ENCODE assay signal across 1 cellular context in genomic region chrX:130902783-130903613, GRCh38.
TF ChIP-seq lines count a peak whose summit lies in the region.

A gene with protein sequence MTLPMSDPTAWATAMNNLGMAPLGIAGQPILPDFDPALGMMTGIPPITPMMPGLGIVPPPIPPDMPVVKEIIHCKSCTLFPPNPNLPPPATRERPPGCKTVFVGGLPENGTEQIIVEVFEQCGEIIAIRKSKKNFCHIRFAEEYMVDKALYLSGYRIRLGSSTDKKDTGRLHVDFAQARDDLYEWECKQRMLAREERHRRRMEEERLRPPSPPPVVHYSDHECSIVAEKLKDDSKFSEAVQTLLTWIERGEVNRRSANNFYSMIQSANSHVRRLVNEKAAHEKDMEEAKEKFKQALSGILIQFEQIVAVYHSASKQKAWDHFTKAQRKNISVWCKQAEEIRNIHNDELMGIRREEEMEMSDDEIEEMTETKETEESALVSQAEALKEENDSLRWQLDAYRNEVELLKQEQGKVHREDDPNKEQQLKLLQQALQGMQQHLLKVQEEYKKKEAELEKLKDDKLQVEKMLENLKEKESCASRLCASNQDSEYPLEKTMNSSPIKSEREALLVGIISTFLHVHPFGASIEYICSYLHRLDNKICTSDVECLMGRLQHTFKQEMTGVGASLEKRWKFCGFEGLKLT (minus strand): TSS chrX:130903209. CDS start chrX:130703216, 199,993 bp downstream.

TF ChIP-seq in HepG2, 621 proteins besides CTCF, POLR2A, EP300 and RAD21 (continued from another document and continues in another):
- no peak for TF ChIP-seq PCBP2 (optimal IDR thresholded peaks at IDR 0.05; ENCODE audit: low read depth, low read length, poor library complexity, severe bottlenecking)
- TF ChIP-seq HMG20B (CRISPR knock-in tag; conservative IDR thresholded peaks at IDR 0.05) = no peak
- no peak for TF ChIP-seq ZNF619 (CRISPR knock-in tag; IDR thresholded peaks at IDR 0.05)
- TF ChIP-seq SP140L (CRISPR knock-in tag; IDR thresholded peaks at IDR 0.05; ENCODE audit: borderline replicate concordance) = no peak
- TF ChIP-seq, protein P1, sequence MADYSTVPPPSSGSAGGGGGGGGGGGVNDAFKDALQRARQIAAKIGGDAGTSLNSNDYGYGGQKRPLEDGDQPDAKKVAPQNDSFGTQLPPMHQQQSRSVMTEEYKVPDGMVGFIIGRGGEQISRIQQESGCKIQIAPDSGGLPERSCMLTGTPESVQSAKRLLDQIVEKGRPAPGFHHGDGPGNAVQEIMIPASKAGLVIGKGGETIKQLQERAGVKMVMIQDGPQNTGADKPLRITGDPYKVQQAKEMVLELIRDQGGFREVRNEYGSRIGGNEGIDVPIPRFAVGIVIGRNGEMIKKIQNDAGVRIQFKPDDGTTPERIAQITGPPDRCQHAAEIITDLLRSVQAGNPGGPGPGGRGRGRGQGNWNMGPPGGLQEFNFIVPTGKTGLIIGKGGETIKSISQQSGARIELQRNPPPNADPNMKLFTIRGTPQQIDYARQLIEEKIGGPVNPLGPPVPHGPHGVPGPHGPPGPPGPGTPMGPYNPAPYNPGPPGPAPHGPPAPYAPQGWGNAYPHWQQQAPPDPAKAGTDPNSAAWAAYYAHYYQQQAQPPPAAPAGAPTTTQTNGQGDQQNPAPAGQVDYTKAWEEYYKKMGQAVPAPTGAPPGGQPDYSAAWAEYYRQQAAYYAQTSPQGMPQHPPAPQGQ (CRISPR knock-in tag; IDR thresholded peaks at IDR 0.05; ENCODE audit: borderline replicate concordance) = no peak
- TF ChIP-seq FOSL1 (CRISPR knock-in tag; IDR thresholded peaks at IDR 0.05; ENCODE audit: borderline replicate concordance) = no peak
- no peak for TF ChIP-seq RAD51 (IDR thresholded peaks at IDR 0.05; ENCODE audit: borderline replicate concordance)
- no peak for TF ChIP-seq ELF4 (CRISPR knock-in tag; IDR thresholded peaks at IDR 0.05; ENCODE audit: borderline replicate concordance)
- TF ChIP-seq NR2F1 (CRISPR knock-in tag; IDR thresholded peaks at IDR 0.05) = no peak
- TF ChIP-seq MAFK (conservative IDR thresholded peaks at IDR 0.05 in 1 of 2, IDR thresholded peaks at IDR 0.05 in 1 of 2; ENCODE audit: low read length in 2 of 2) = no peak
- no peak for TF ChIP-seq JDP2 (CRISPR knock-in tag; IDR thresholded peaks at IDR 0.05; ENCODE audit: borderline replicate concordance)
- peak; percentile 82 for TF ChIP-seq ZNF574 (CRISPR knock-in tag; IDR thresholded peaks at IDR 0.05)
- TF ChIP-seq GATA4 (IDR thresholded peaks at IDR 0.05; ENCODE audit: borderline replicate concordance, low read depth) = no peak
- TF ChIP-seq ARNTL (CRISPR knock-in tag; IDR thresholded peaks at IDR 0.05) = no peak
- TF ChIP-seq ZNF335 (CRISPR knock-in tag; IDR thresholded peaks at IDR 0.05) = peak; percentile 89
- no peak for TF ChIP-seq NFATC3 (CRISPR knock-in tag; IDR thresholded peaks at IDR 0.05)
- TF ChIP-seq HHEX (CRISPR knock-in tag; IDR thresholded peaks at IDR 0.05) = no peak
- TF ChIP-seq SYNCRIP (IDR thresholded peaks at IDR 0.05; ENCODE audit: insufficient read depth, low read depth, low read length) = no peak
- no peak for TF ChIP-seq ZNF136 (CRISPR knock-in tag; IDR thresholded peaks at IDR 0.05; ENCODE audit: low read depth)
- TF ChIP-seq TFDP1 (CRISPR knock-in tag; IDR thresholded peaks at IDR 0.05; ENCODE audit: borderline replicate concordance) = no peak
- TF ChIP-seq MLLT10 (CRISPR knock-in tag; IDR thresholded peaks at IDR 0.05) = no peak
- TF ChIP-seq AKAP8 (CRISPR knock-in tag; IDR thresholded peaks at IDR 0.05) = no peak
- no peak for TF ChIP-seq DR1 (CRISPR knock-in tag; IDR thresholded peaks at IDR 0.05)
- TF ChIP-seq, protein P2, sequence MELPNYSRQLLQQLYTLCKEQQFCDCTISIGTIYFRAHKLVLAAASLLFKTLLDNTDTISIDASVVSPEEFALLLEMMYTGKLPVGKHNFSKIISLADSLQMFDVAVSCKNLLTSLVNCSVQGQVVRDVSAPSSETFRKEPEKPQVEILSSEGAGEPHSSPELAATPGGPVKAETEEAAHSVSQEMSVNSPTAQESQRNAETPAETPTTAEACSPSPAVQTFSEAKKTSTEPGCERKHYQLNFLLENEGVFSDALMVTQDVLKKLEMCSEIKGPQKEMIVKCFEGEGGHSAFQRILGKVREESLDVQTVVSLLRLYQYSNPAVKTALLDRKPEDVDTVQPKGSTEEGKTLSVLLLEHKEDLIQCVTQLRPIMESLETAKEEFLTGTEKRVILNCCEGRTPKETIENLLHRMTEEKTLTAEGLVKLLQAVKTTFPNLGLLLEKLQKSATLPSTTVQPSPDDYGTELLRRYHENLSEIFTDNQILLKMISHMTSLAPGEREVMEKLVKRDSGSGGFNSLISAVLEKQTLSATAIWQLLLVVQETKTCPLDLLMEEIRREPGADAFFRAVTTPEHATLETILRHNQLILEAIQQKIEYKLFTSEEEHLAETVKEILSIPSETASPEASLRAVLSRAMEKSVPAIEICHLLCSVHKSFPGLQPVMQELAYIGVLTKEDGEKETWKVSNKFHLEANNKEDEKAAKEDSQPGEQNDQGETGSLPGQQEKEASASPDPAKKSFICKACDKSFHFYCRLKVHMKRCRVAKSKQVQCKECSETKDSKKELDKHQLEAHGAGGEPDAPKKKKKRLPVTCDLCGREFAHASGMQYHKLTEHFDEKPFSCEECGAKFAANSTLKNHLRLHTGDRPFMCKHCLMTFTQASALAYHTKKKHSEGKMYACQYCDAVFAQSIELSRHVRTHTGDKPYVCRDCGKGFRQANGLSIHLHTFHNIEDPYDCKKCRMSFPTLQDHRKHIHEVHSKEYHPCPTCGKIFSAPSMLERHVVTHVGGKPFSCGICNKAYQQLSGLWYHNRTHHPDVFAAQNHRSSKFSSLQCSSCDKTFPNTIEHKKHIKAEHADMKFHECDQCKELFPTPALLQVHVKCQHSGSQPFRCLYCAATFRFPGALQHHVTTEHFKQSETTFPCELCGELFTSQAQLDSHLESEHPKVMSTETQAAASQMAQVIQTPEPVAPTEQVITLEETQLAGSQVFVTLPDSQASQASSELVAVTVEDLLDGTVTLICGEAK (IDR thresholded peaks at IDR 0.05) = no peak
- TF ChIP-seq, protein P2 (CRISPR knock-in tag; IDR thresholded peaks at IDR 0.05) = peak; percentile 65
- TF ChIP-seq JARID2 (CRISPR knock-in tag; IDR thresholded peaks at IDR 0.05; ENCODE audit: insufficient replicate concordance) = no peak
- no peak for TF ChIP-seq ZBTB1 (CRISPR knock-in tag; IDR thresholded peaks at IDR 0.05; ENCODE audit: borderline replicate concordance)
- peak; percentile 48; the same call in 1 of the 2 replicates for TF ChIP-seq YEATS2 (CRISPR knock-in tag; IDR thresholded peaks at IDR 0.05; ENCODE audit: borderline replicate concordance)
- TF ChIP-seq REPIN1 (CRISPR knock-in tag; IDR thresholded peaks at IDR 0.05; ENCODE audit: borderline replicate concordance, low read depth) = no peak
- TF ChIP-seq, protein P3, sequence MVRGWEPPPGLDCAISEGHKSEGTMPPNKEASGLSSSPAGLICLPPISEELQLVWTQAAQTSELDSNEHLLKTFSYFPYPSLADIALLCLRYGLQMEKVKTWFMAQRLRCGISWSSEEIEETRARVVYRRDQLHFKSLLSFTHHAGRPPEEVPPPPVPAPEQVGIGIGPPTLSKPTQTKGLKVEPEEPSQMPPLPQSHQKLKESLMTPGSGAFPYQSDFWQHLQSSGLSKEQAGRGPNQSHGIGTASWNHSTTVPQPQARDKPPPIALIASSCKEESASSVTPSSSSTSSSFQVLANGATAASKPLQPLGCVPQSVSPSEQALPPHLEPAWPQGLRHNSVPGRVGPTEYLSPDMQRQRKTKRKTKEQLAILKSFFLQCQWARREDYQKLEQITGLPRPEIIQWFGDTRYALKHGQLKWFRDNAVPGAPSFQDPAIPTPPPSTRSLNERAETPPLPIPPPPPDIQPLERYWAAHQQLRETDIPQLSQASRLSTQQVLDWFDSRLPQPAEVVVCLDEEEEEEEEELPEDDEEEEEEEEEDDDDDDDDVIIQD (CRISPR knock-in tag; IDR thresholded peaks at IDR 0.05; ENCODE audit: low read depth) = no peak
- TF ChIP-seq ZNF660 (CRISPR knock-in tag; IDR thresholded peaks at IDR 0.05; ENCODE audit: borderline replicate concordance, low read depth) = no peak
- TF ChIP-seq, protein P4, sequence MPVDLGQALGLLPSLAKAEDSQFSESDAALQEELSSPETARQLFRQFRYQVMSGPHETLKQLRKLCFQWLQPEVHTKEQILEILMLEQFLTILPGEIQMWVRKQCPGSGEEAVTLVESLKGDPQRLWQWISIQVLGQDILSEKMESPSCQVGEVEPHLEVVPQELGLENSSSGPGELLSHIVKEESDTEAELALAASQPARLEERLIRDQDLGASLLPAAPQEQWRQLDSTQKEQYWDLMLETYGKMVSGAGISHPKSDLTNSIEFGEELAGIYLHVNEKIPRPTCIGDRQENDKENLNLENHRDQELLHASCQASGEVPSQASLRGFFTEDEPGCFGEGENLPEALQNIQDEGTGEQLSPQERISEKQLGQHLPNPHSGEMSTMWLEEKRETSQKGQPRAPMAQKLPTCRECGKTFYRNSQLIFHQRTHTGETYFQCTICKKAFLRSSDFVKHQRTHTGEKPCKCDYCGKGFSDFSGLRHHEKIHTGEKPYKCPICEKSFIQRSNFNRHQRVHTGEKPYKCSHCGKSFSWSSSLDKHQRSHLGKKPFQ (CRISPR knock-in tag; IDR thresholded peaks at IDR 0.05; ENCODE audit: insufficient replicate concordance) = peak; percentile 24
- no peak for TF ChIP-seq ZNF253 (CRISPR knock-in tag; IDR thresholded peaks at IDR 0.05; ENCODE audit: borderline replicate concordance)
- no peak for TF ChIP-seq FOXA1 (IDR thresholded peaks at IDR 0.05)
- TF ChIP-seq FOXA1 (CRISPR knock-in tag; IDR thresholded peaks at IDR 0.05) = peak; percentile 87
- TF ChIP-seq MATR3 (CRISPR knock-in tag; IDR thresholded peaks at IDR 0.05) = no peak
- TF ChIP-seq GPN1 (CRISPR knock-in tag; IDR thresholded peaks at IDR 0.05; ENCODE audit: borderline replicate concordance) = no peak
- TF ChIP-seq ZNF331 (CRISPR knock-in tag; IDR thresholded peaks at IDR 0.05) = no peak
